ENCODE assay signal across 8 cellular contexts in genomic region chr7:74083928-74084721, GRCh38. TPM values are rescaled to one million over a fixed set of nuclear protein-coding genes. Genes with fewer than 3 reads are reported as not detected.
DNase-seq lines count a peak whose midpoint lies in the region; ATAC-seq and TF ChIP-seq lines count a peak whose summit lies in the region.

No MANE protein-coding gene starts in this region.

- peak overlapping the region; percentile 81 for H3K27ac Mint-ChIP-seq in activated CD8-positive, alpha-beta T cell treated with anti-CD3 and anti-CD28 coated beads, Interleukin-2, amount 10 ng/mL, durations not matched to agents 7 days and 5 days
- peak overlapping the region; percentile 61 for H3K27ac Mint-ChIP-seq in neural progenitor cell

- H3F3A ChIP-seq in neural progenitor cell (ENCODE audit: low read depth): peaks cover 7% of the 10 kb centered on the region

- peaks cover 17% of the 10 kb centered on the region for H3K4me1 Mint-ChIP-seq in activated CD8-positive, alpha-beta T cell treated with anti-CD3 and anti-CD28 coated beads, Interleukin-2, amount 10 ng/mL, durations not matched to agents 7 days and 5 days (ENCODE audit: low read depth)
- peaks cover 22% of the 10 kb centered on the region for H3K4me1 Mint-ChIP-seq in neural progenitor cell

- H3K4me3 ChIP-seq in fibroblast of lung (replicated peaks in 1 of 4; ENCODE audit: control extremely low read depth in 1 of 4, insufficient read depth in 1 of 4, low read depth in 3 of 4, low read length in 4 of 4) (peak overlapping the region; percentile 11 to 75 (median 40)), neural progenitor cell (peak overlapping the region; percentile 63)

- POLR2A ChIA-PET in activated CD8-positive, alpha-beta T cell treated with anti-CD3 and anti-CD28 coated beads, Interleukin-2, amount 10 ng/mL, durations not matched to agents 7 days and 5 days (lab: Charles Lee): interaction anchor here (0.5 to 3.9 kb wide), 6 partner anchors 10 to 234 kb away, joined by 3 to 44 read pairs (median 4); partner anchors contain the start of genes EIF4H and LAT2

- CTCF ChIA-PET in activated CD8-positive, alpha-beta T cell treated with anti-CD3 and anti-CD28 coated beads, Interleukin-2, amount 10 ng/mL, durations not matched to agents 7 days and 5 days (lab: Charles Lee): interaction anchor here (0.8 to 2.2 kb wide), 5 partner anchors 10 to 317 kb away, joined by 3 to 7 read pairs (median 4); no protein-coding TSS in a partner anchor

- H3K27me3 Mint-ChIP-seq in activated CD8-positive, alpha-beta T cell treated with anti-CD3 and anti-CD28 coated beads, Interleukin-2, amount 10 ng/mL, durations not matched to agents 7 days and 5 days (ENCODE audit: low read depth): no peaks in the 10 kb centered on the region
- H3K27me3 Mint-ChIP-seq in neural progenitor cell (ENCODE audit: insufficient read depth, low read depth): no peaks in the 10 kb centered on the region

- H3K36me3 Mint-ChIP-seq in activated CD8-positive, alpha-beta T cell treated with anti-CD3 and anti-CD28 coated beads, Interleukin-2, amount 10 ng/mL, durations not matched to agents 7 days and 5 days (ENCODE audit: low read depth): peaks cover 19% of the 10 kb centered on the region
- H3K36me3 Mint-ChIP-seq in neural progenitor cell: peaks cover 14% of the 10 kb centered on the region

- peak; percentile 54 for DNase-seq in NCI-H1436 (lab: John Stamatoyannopoulos, UW)
- no peak for DNase-seq in NCI-H1436 treated with DMSO at 0.1 percent for 48 hours (lab: John Stamatoyannopoulos, UW)
- peak; percentile 73 for DNase-seq in NAMALWA (ENCODE audit: low spot score)
- DNase-seq in activated CD8-positive, alpha-beta T cell treated with anti-CD3 and anti-CD28 coated beads, Interleukin-2, amount 10 ng/mL, durations not matched to agents 7 days and 5 days: peak; percentile 37
- DNase-seq in fibroblast of lung (ENCODE audit: low read depth in 2 of 2): peak; percentile 55 to 62
- DNase-seq in neural progenitor cell (ENCODE audit: low spot score): no peak
- DNase-seq in NCI-H2029 treated with DMSO at 0.1 percent for 48 hours (lab: John Stamatoyannopoulos, UW): no peak

- H3K27ac ChIP-seq in fibroblast of lung (ENCODE audit: insufficient read depth, low read length) (peak overlapping the region; percentile 14), neural progenitor cell (no peak overlapping the region)

- peaks cover 5% of the 10 kb centered on the region for H3K4me1 ChIP-seq in fibroblast of lung (ENCODE audit: control insufficient read depth, extremely low read depth, insufficient read depth, low read length)
- H3K4me1 ChIP-seq in neural progenitor cell: peaks cover 12% of the 10 kb centered on the region

- H3K4me3 Mint-ChIP-seq in activated CD8-positive, alpha-beta T cell treated with anti-CD3 and anti-CD28 coated beads, Interleukin-2, amount 10 ng/mL, durations not matched to agents 7 days and 5 days: peak overlapping the region; percentile 80
- H3K4me3 Mint-ChIP-seq in neural progenitor cell: peak overlapping the region; percentile 86

- H4K20me1 ChIP-seq in fibroblast of lung (ENCODE audit: control insufficient read depth, extremely low read depth, insufficient read depth, low read length) (no peaks in the 10 kb centered on the region), neural progenitor cell (ENCODE audit: low read depth) (peaks cover 19% of the 10 kb centered on the region)

- H3K9me3 ChIP-seq in fibroblast of lung (ENCODE audit: control insufficient read depth, insufficient read depth, low read depth, low read length) (no peaks in the 10 kb centered on the region), neural progenitor cell (ENCODE audit: low read depth) (no peaks in the 10 kb centered on the region)

- no peaks in the 10 kb centered on the region for H3K9me3 Mint-ChIP-seq in activated CD8-positive, alpha-beta T cell treated with anti-CD3 and anti-CD28 coated beads, Interleukin-2, amount 10 ng/mL, durations not matched to agents 7 days and 5 days (ENCODE audit: insufficient read depth)
- H3K9me3 Mint-ChIP-seq in neural progenitor cell: no peaks in the 10 kb centered on the region

- H3K27me3 ChIP-seq in fibroblast of lung (ENCODE audit: control insufficient read depth, insufficient read depth, low read length) (no peaks in the 10 kb centered on the region), neural progenitor cell (no peaks in the 10 kb centered on the region)

- H3K79me2 ChIP-seq in fibroblast of lung (ENCODE audit: control insufficient read depth, insufficient read depth, low read length) (no peaks in the 10 kb centered on the region), neural progenitor cell (ENCODE audit: low read depth) (peaks cover 13% of the 10 kb centered on the region)

- peak; percentile 47 for ATAC-seq in HG02610 (IDR thresholded peaks at IDR 0.05; ENCODE audit: unreplicated experiment)
- peak; percentile 72 for ATAC-seq in activated CD8-positive, alpha-beta T cell treated with anti-CD3 and anti-CD28 coated beads, Interleukin-2, amount 10 ng/mL, durations not matched to agents 7 days and 5 days

- H3K36me3 ChIP-seq in fibroblast of lung (ENCODE audit: control insufficient read depth, insufficient read depth, low read length): peaks cover 3% of the 10 kb centered on the region
- H3K36me3 ChIP-seq in neural progenitor cell: no peaks in the 10 kb centered on the region

- no peak overlapping the region for H2AFZ ChIP-seq in fibroblast of lung (ENCODE audit: low read length)
- H2AFZ ChIP-seq in neural progenitor cell (replicated peaks): no peak overlapping the region

- H3K9ac ChIP-seq in fibroblast of lung (ENCODE audit: insufficient read depth, low read length): peak overlapping the region; percentile 74
- H3K9ac ChIP-seq in neural progenitor cell: no peak overlapping the region

- peak overlapping the region; percentile 49 for H3K4me2 ChIP-seq in fibroblast of lung (ENCODE audit: extremely low read depth, insufficient read depth, low read length)
- peak overlapping the region; percentile 93 for H3K4me2 ChIP-seq in neural progenitor cell

- TF ChIP-seq CTCF in fibroblast of lung (conservative IDR thresholded peaks at IDR 0.05 in 1 of 2, IDR thresholded peaks at IDR 0.05 in 1 of 2; ENCODE audit: low read depth in 1 of 2, low read length in 2 of 2) (no peak), neural progenitor cell (IDR thresholded peaks at IDR 0.05) (no peak)

RNA-seq across cellular contexts. Expression of gene LIMK1, which starts 0.5 kb away (rescaled TPM):
- 10 to 100 TPM; 33.5 to 37.6 TPM for total RNA-seq in activated CD8-positive, alpha-beta T cell treated with anti-CD3 and anti-CD28 coated beads, Interleukin-2, amount 10 ng/mL, durations not matched to agents 7 days and 5 days
- 14.9 and 22.5 TPM in 2 replicates for total RNA-seq in fibroblast of lung
- 22.5 and 40.2 TPM in 2 replicates for polyA plus RNA-seq in fibroblast of lung
- polyA plus RNA-seq in fibroblast of lung (2012): 31.6 and 53.2 TPM in 2 replicates
- 400 and 624 TPM in 2 replicates for polyA minus RNA-seq in fibroblast of lung (ENCODE audit: low replicate concordance)
- 29.9 and 66.6 TPM in 2 replicates for total RNA-seq in neural progenitor cell (ENCODE audit: low replicate concordance)

RNA-seq across cellular contexts. Expression of gene ELN, which starts 56.2 kb away (rescaled TPM):
- total RNA-seq in activated CD8-positive, alpha-beta T cell treated with anti-CD3 and anti-CD28 coated beads, Interleukin-2, amount 10 ng/mL, durations not matched to agents 7 days and 5 days: not detected
- total RNA-seq in fibroblast of lung (2.1 and 6.4 TPM in 2 replicates), neural progenitor cell (ENCODE audit: low replicate concordance) (0.47 and 1.1 TPM in 2 replicates)
- polyA plus RNA-seq in fibroblast of lung: 1.9 and 11.0 TPM in 2 replicates
- 2.8 and 16.3 TPM in 2 replicates for polyA plus RNA-seq in fibroblast of lung (2012)
- polyA minus RNA-seq in fibroblast of lung (ENCODE audit: low replicate concordance): 3.0 and 11.0 TPM in 2 replicates

Comparison
In these comparisons a context has a peak if more than half of its experiments do, and no peak if none do; other contexts are left out.
1. DNase-seq: peak in NCI-H1436 (single experiment), NAMALWA (single experiment), activated CD8-positive, alpha-beta T cell treated with anti-CD3 and anti-CD28 coated beads, Interleukin-2, amount 10 ng/mL, durations not matched to agents 7 days and 5 days (single experiment) and fibroblast of lung (2 of 2); none in NCI-H1436 treated with DMSO at 0.1 percent for 48 hours (single experiment), neural progenitor cell (single experiment) and NCI-H2029 treated with DMSO at 0.1 percent for 48 hours (single experiment).